In the genomic region with DNA sequence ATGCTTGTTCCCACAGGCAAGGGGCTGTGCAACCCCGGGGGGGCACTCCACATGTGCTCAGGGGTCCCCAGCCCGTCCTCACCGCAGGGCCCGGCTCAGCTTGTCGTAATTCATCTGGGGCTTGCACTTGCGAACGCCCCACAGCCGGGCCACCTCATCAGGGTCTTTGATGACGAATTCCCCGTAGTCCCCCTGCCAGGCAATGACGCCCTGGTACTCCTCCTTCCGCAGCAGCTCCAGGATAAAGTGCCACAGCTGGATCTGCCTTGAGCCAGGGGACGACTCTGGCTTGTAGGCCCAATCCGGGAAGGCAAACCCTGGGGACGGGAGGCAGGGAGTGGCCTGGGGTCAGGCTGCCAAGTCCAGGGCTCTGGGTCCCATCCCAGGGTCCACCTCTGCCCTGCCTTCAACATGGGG, we compare ENCODE assay signal across 10 cellular contexts. TPM values are rescaled to one million over a fixed set of nuclear protein-coding genes. Genes with fewer than 3 reads are reported as not detected.
DNase-seq lines count a peak whose midpoint lies in the region; ATAC-seq and TF ChIP-seq lines count a peak whose summit lies in the region.
"Had no signal": no experiment of that assay in that cellular context is flagged by ENCODE, and none has a peak within 500 bp of the region (broad histone marks: within the 10 kb centered on the region; RNA-seq: fewer than 3 reads in every experiment).

No MANE protein-coding gene starts in this region.

- H3K9me3 Mint-ChIP-seq in activated naive CD4-positive, alpha-beta T cell treated with anti-CD3 and anti-CD28 coated beads for 36 hours = no peaks in the 10 kb centered on the region
- H3K9me3 Mint-ChIP-seq in chondrocyte (ENCODE audit: low read depth) = no peaks in the 10 kb centered on the region
- peaks cover 0 to 2% (median 0%) of the 10 kb centered on the region in 11 donors for H3K9me3 Mint-ChIP-seq in naive thymus-derived CD4-positive, alpha-beta T cell

- H3K36me3 ChIP-seq in naive thymus-derived CD4-positive, alpha-beta T cell (ENCODE audit: control insufficient read depth in 2 of 3, insufficient read depth in 3 of 3, low read length in 3 of 3) = peaks cover 0 to 31% (median 0%) of the 10 kb centered on the region in 3 experiments
- H3K36me3 ChIP-seq in upper lobe of right lung = peaks cover 12% of the 10 kb centered on the region

- intact Hi-C loops in activated naive CD4-positive, alpha-beta T cell treated with anti-CD3 and anti-CD28 coated beads for 36 hours (cut with micrococcal nuclease) = no loop called here
- intact Hi-C loops in naive thymus-derived CD4-positive, alpha-beta T cell (cut with micrococcal nuclease) = no loop called here
- intact Hi-C loops in upper lobe of right lung (cut with DNase I) = no loop called here

- H3K27ac ChIP-seq in naive thymus-derived CD4-positive, alpha-beta T cell (ENCODE audit: low read depth, low read length) = peak overlapping the region; percentile 62
- peak overlapping the region; percentile 63 for H3K27ac ChIP-seq in upper lobe of right lung

- no peaks in the 10 kb centered on the region for H3K27me3 Mint-ChIP-seq in activated naive CD4-positive, alpha-beta T cell treated with anti-CD3 and anti-CD28 coated beads for 36 hours (ENCODE audit: low read depth)
- no peaks in the 10 kb centered on the region for H3K27me3 Mint-ChIP-seq in chondrocyte (ENCODE audit: low read depth)
- no peaks in the 10 kb centered on the region for H3K27me3 Mint-ChIP-seq in naive thymus-derived CD4-positive, alpha-beta T cell

- CTCF ChIA-PET in activated naive CD4-positive, alpha-beta T cell treated with anti-CD3 and anti-CD28 coated beads for 36 hours (lab: Charles Lee) = interaction anchor here (0.9 to 2.8 kb wide), 3 partner anchors 8 to 43 kb away, joined by 3 to 15 read pairs (median 4); no protein-coding TSS in a partner anchor
- CTCF ChIA-PET in naive thymus-derived CD4-positive, alpha-beta T cell (lab: Charles Lee) = interaction anchor here (0.6 to 2.8 kb wide), 4 partner anchors 20 to 1824 kb away, joined by 3 to 12 read pairs (median 4); no protein-coding TSS in a partner anchor

- no peak for DNase-seq in activated naive CD4-positive, alpha-beta T cell treated with anti-CD3 and anti-CD28 coated beads for 36 hours
- no peak for DNase-seq in activated naive CD4-positive, alpha-beta T cell treated with anti-CD3 and anti-CD28 coated beads, Interleukin-2, amount 50 U/mL, for 16 hours
- DNase-seq in chondrocyte (ENCODE audit: low spot score) (no peak), upper lobe of right lung (peak; percentile 66), LoVo (ENCODE audit: low spot score) (no peak), NCI-H2029 (lab: John Stamatoyannopoulos, UW) (no peak)
- DNase-seq in naive thymus-derived CD4-positive, alpha-beta T cell = no peak
- DNase-seq in stimulated activated CD8-positive, alpha-beta memory T cell treated with anti-CD3 and anti-CD28 coated beads, Interleukin-4, amount 100 ng/mL, for 48 hours = no peak
- DNase-seq: activated CD4-positive, CD25-positive, alpha-beta regulatory T cell; NCI-H69 had no signal

- H3K36me3 Mint-ChIP-seq in activated naive CD4-positive, alpha-beta T cell treated with anti-CD3 and anti-CD28 coated beads for 36 hours (ENCODE audit: low read depth) = peaks cover 15% of the 10 kb centered on the region
- peaks cover 4% of the 10 kb centered on the region for H3K36me3 Mint-ChIP-seq in chondrocyte (ENCODE audit: low read depth)
- peaks cover 0 to 4% (median 0%) of the 10 kb centered on the region in 5 donors for H3K36me3 Mint-ChIP-seq in naive thymus-derived CD4-positive, alpha-beta T cell

- H3K4me1 ChIP-seq in naive thymus-derived CD4-positive, alpha-beta T cell (ENCODE audit: control insufficient read depth in 2 of 2, insufficient read depth in 2 of 2, low read length in 2 of 2) = peaks cover 15 to 22% of the 10 kb centered on the region in 2 donors
- peaks cover 36% of the 10 kb centered on the region for H3K4me1 ChIP-seq in upper lobe of right lung

- no peak overlapping the region for H3K4me3 ChIP-seq in naive thymus-derived CD4-positive, alpha-beta T cell (ENCODE audit: low read length)
- no peak overlapping the region for H3K4me3 ChIP-seq in upper lobe of right lung

- TF ChIP-seq CTCF in chondrocyte (IDR thresholded peaks at IDR 0.05) = no peak
- TF ChIP-seq CTCF in upper lobe of right lung (IDR thresholded peaks at IDR 0.05) = no peak

- no peaks in the 10 kb centered on the region for H3K9me3 ChIP-seq in naive thymus-derived CD4-positive, alpha-beta T cell (ENCODE audit: control insufficient read depth in 2 of 3, low read length in 3 of 3)
- H3K9me3 ChIP-seq in upper lobe of right lung = no peaks in the 10 kb centered on the region

- H3K4me1 Mint-ChIP-seq in activated naive CD4-positive, alpha-beta T cell treated with anti-CD3 and anti-CD28 coated beads for 36 hours (ENCODE audit: low read depth) = peaks cover 46% of the 10 kb centered on the region
- H3K4me1 Mint-ChIP-seq in chondrocyte (ENCODE audit: low read depth) = peaks cover 51% of the 10 kb centered on the region
- peaks cover 24 to 41% (median 38%) of the 10 kb centered on the region in 7 donors for H3K4me1 Mint-ChIP-seq in naive thymus-derived CD4-positive, alpha-beta T cell

- H3K27ac Mint-ChIP-seq in activated naive CD4-positive, alpha-beta T cell treated with anti-CD3 and anti-CD28 coated beads for 36 hours = peak overlapping the region; percentile 81
- H3K27ac Mint-ChIP-seq in chondrocyte (ENCODE audit: unreplicated experiment) = peak overlapping the region; percentile 80
- H3K27ac Mint-ChIP-seq in naive thymus-derived CD4-positive, alpha-beta T cell = peak overlapping the region in 7 of 9 donors; percentile 17 to 82 (median 62)

- H3K27me3 ChIP-seq in naive thymus-derived CD4-positive, alpha-beta T cell (ENCODE audit: control insufficient read depth in 2 of 2, insufficient read depth in 2 of 2, low read length in 2 of 2) = no peaks in the 10 kb centered on the region
- no peaks in the 10 kb centered on the region for H3K27me3 ChIP-seq in upper lobe of right lung

- no peak overlapping the region for H3K4me3 Mint-ChIP-seq in activated naive CD4-positive, alpha-beta T cell treated with anti-CD3 and anti-CD28 coated beads for 36 hours
- H3K4me3 Mint-ChIP-seq in chondrocyte (ENCODE audit: unreplicated experiment) = peak overlapping the region; percentile 49
- peak overlapping the region in 5 of 10 donors; percentile 17 to 99 (median 58) for H3K4me3 Mint-ChIP-seq in naive thymus-derived CD4-positive, alpha-beta T cell

- POLR2A ChIA-PET in naive thymus-derived CD4-positive, alpha-beta T cell (lab: Charles Lee) = interaction anchor here (0.6 to 2.5 kb wide), 5 partner anchors 17 to 147 kb away, joined by 3 to 10 read pairs (median 4); partner anchors contain the start of gene CIC

- ATAC-seq in naive thymus-derived CD4-positive, alpha-beta T cell = no peak
- ATAC-seq in upper lobe of right lung = no peak

RNA-seq across cellular contexts. Expression of gene ERF, which starts 4.7 kb away (rescaled TPM):
- 10 to 100 TPM; 52.4 to 55.6 TPM for total RNA-seq in activated naive CD4-positive, alpha-beta T cell treated with anti-CD3 and anti-CD28 coated beads for 36 hours
- total RNA-seq in chondrocyte (64.5 to 74.6 TPM (median 71.7 TPM) in 3 replicates), upper lobe of right lung (53.9 TPM)
- 100 to 1,000 TPM in 1 of 5 experiments, 10 to 100 TPM in 4; 42.5 to 105 (median 51.8) TPM for total RNA-seq in naive thymus-derived CD4-positive, alpha-beta T cell
- polyA plus RNA-seq in naive thymus-derived CD4-positive, alpha-beta T cell = 10 to 100 TPM in 1 of 2 donors, 1 to 10 TPM in 1; 2.8 to 10.8 TPM

RNA-seq across cellular contexts. Expression of gene GSK3A, which starts 7.9 kb away (rescaled TPM):
- total RNA-seq in activated naive CD4-positive, alpha-beta T cell treated with anti-CD3 and anti-CD28 coated beads for 36 hours = 10 to 100 TPM; 31.1 to 33.8 TPM
- total RNA-seq in chondrocyte (38.9 to 43.6 TPM (median 42.0 TPM) in 3 replicates), upper lobe of right lung (38.7 TPM)
- total RNA-seq in naive thymus-derived CD4-positive, alpha-beta T cell = 10 to 100 TPM; 19.6 to 52.0 (median 33.0) TPM
- polyA plus RNA-seq in naive thymus-derived CD4-positive, alpha-beta T cell = 10 to 100 TPM; 11.4 to 19.6 TPM

RNA-seq across cellular contexts. Expression of gene CIC, which starts 18.8 kb away (rescaled TPM):
- 10 to 100 TPM; 60.2 to 61.5 TPM for total RNA-seq in activated naive CD4-positive, alpha-beta T cell treated with anti-CD3 and anti-CD28 coated beads for 36 hours
- total RNA-seq in chondrocyte (83.6 to 101 TPM (median 86.3 TPM) in 3 replicates), upper lobe of right lung (76.7 TPM)
- total RNA-seq in naive thymus-derived CD4-positive, alpha-beta T cell = 100 to 1,000 TPM in 3 of 5 experiments, 10 to 100 TPM in 2; 90.4 to 134 (median 102) TPM
- 1 to 10 TPM; 1.5 to 2.6 TPM for polyA plus RNA-seq in naive thymus-derived CD4-positive, alpha-beta T cell

RNA-seq across cellular contexts. Expression of gene ZNF526, which starts 30.1 kb away (rescaled TPM):
- 10 to 100 TPM; 11.5 to 11.6 TPM for total RNA-seq in activated naive CD4-positive, alpha-beta T cell treated with anti-CD3 and anti-CD28 coated beads for 36 hours
- 14.9 to 17.2 TPM (median 16.6 TPM) in 3 replicates for total RNA-seq in chondrocyte
- total RNA-seq in naive thymus-derived CD4-positive, alpha-beta T cell = 10 to 100 TPM in 4 of 5 experiments, 1 to 10 TPM in 1; 8.6 to 25.2 (median 22.7) TPM
- 10 to 100 TPM in 1 of 2 donors, 1 to 10 TPM in 1; 4.0 to 11.8 TPM for polyA plus RNA-seq in naive thymus-derived CD4-positive, alpha-beta T cell
- 9.6 TPM for total RNA-seq in upper lobe of right lung

RNA-seq across cellular contexts. Expression of gene DEDD2, which starts 32.8 kb away (rescaled TPM):
- total RNA-seq in activated naive CD4-positive, alpha-beta T cell treated with anti-CD3 and anti-CD28 coated beads for 36 hours = 10 to 100 TPM; 24.8 to 26.0 TPM
- total RNA-seq in chondrocyte (15.5 to 19.9 TPM (median 18.7 TPM) in 3 replicates), upper lobe of right lung (25.1 TPM)
- total RNA-seq in naive thymus-derived CD4-positive, alpha-beta T cell = 100 to 1,000 TPM in 1 of 5 experiments, 10 to 100 TPM in 4; 47.9 to 104 (median 65.8) TPM
- polyA plus RNA-seq in naive thymus-derived CD4-positive, alpha-beta T cell = 100 to 1,000 TPM; 132 to 208 TPM
